Comparison of ENCODE assay signal across 7 cellular contexts in the genomic region with DNA sequence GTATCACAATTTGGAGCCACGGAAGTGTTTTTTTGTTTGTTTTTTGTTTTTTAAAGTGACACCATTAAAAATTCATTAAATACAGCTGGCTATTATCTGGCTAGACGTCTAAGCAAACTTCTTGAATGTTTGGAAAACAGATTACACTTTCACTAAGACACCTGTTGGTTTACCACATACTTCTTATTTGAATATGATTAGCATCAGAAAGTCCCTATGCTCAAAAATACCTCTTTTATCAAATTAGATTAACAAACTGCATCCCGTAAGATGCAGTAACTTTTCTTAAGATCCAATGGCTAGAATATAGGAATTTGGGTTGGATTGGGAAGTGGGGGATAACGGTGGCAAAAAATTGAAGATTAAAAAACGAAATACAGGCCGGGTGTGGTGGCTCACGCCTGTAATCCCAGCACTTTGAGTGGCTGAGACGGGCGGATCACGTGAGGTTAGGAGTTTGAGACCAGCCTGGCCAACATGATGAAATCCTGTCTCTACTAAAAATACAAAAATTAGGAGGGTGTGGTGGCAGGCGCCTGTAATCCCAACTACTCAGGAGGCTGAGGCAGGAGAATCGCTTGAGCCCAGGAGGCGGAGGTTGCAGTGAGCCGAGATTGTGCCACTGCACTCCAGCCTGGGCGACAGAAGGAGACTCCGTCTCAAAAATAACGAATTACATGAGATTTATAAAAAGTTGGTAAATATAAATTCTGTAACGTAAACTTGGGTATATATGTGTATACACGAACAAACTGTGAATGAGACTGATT. TPM values are rescaled to one million over a fixed set of nuclear protein-coding genes. Genes with fewer than 3 reads are reported as not detected.
DNase-seq lines count a peak whose midpoint lies in the region; ATAC-seq and TF ChIP-seq lines count a peak whose summit lies in the region.
"Not testable (repeated sequence)": the region's sequence is repeated elsewhere in the genome, so short reads cannot be mapped to it uniquely, and the experiment has no call there.

No MANE protein-coding gene starts in this region.

- not testable (repeated sequence) for H3K27me3 Mint-ChIP-seq in activated CD4-positive, alpha-beta memory T cell treated with anti-CD3 and anti-CD28 coated beads for 36 hours

- H4K20me1 ChIP-seq in GM23248 (ENCODE audit: insufficient read depth); mammary epithelial cell (ENCODE audit: insufficient read depth, low read length): not testable (repeated sequence)

- H3K9me2 ChIP-seq in GM23248 (ENCODE audit: insufficient read depth): not testable (repeated sequence)

- peak overlapping the region; percentile 93 for H3K4me2 ChIP-seq in GM23248 (ENCODE audit: unreplicated experiment)
- peak overlapping the region; percentile 97 for H3K4me2 ChIP-seq in mammary epithelial cell (ENCODE audit: insufficient read depth, low read depth, low read length)
- peak overlapping the region; percentile 81 for H3K4me2 ChIP-seq in skeletal muscle satellite cell (ENCODE audit: low read length)

- dilution Hi-C loops in mammary epithelial cell (cut with HindIII; ENCODE audit: low sequenced_read_pairs): not testable (repeated sequence)

- peak overlapping the region; percentile 100 for H3K4me3 Mint-ChIP-seq in activated CD4-positive, alpha-beta memory T cell treated with anti-CD3 and anti-CD28 coated beads for 36 hours

- peak overlapping the region; percentile 100 for H3K27ac Mint-ChIP-seq in activated CD4-positive, alpha-beta memory T cell treated with anti-CD3 and anti-CD28 coated beads for 36 hours

- H3K27ac ChIP-seq in GM23248: peak overlapping the region; percentile 97
- peak overlapping the region; percentile 95 for H3K27ac ChIP-seq in mammary epithelial cell (ENCODE audit: insufficient read depth, low read depth, low read length)
- peak overlapping the region; percentile 86 to 100 (median 98) for H3K27ac ChIP-seq in gastroesophageal sphincter
- peak overlapping the region; percentile 99 for H3K27ac ChIP-seq in mucosa of rectum (ENCODE audit: low read depth in 2 of 2, low read length in 2 of 2)

- H3K9me3 Mint-ChIP-seq in activated CD4-positive, alpha-beta memory T cell treated with anti-CD3 and anti-CD28 coated beads for 36 hours: not testable (repeated sequence)

- peaks cover 46% of the 10 kb centered on the region for H3K4me1 Mint-ChIP-seq in activated CD4-positive, alpha-beta memory T cell treated with anti-CD3 and anti-CD28 coated beads for 36 hours (ENCODE audit: low read depth)

- POLR2A ChIA-PET in activated CD4-positive, alpha-beta memory T cell treated with anti-CD3 and anti-CD28 coated beads for 36 hours (lab: Charles Lee): interaction anchor here (0.7 to 4.0 kb wide), 2 partner anchors 20 to 85 kb away, joined by 3 to 70 read pairs; partner anchors contain the start of gene SRSF10

- CTCF ChIA-PET in activated CD4-positive, alpha-beta memory T cell treated with anti-CD3 and anti-CD28 coated beads for 36 hours (lab: Charles Lee): interaction anchor here (2.2 kb wide), 1 partner anchor 11 kb away, joined by 12 read pairs; no protein-coding TSS in a partner anchor
- CTCF ChIA-PET in mammary epithelial cell (lab: Charles Lee; ENCODE audit: low non-redundant PET): not testable (repeated sequence)

- not testable (repeated sequence) for H3K27me3 ChIP-seq in GM23248 (replicated peaks; ENCODE audit: insufficient read depth); NT2/D1 (ENCODE audit: insufficient read depth, insufficient read length); mammary epithelial cell (ENCODE audit: insufficient read depth, low read length); gastroesophageal sphincter; mucosa of rectum (ENCODE audit: control insufficient read depth in 2 of 2, insufficient read depth in 2 of 2, low read length in 2 of 2); skeletal muscle satellite cell (ENCODE audit: control insufficient read depth, insufficient read depth, low read length)

- H3K4me1 ChIP-seq in GM23248 (ENCODE audit: insufficient read depth) (peaks cover 32% of the 10 kb centered on the region), mammary epithelial cell (ENCODE audit: insufficient read depth, low read length) (peaks cover 37% of the 10 kb centered on the region), gastroesophageal sphincter (peaks cover 0 to 55% (median 7%) of the 10 kb centered on the region in 3 donors), mucosa of rectum (ENCODE audit: control insufficient read depth in 2 of 2, insufficient read depth in 2 of 2, low read length in 2 of 2) (peaks cover 14 to 21% of the 10 kb centered on the region in 2 donors), skeletal muscle satellite cell (ENCODE audit: control insufficient read depth, insufficient read depth, low read length) (peaks cover 20% of the 10 kb centered on the region)
- not testable (repeated sequence) for H3K4me1 ChIP-seq in NT2/D1 (ENCODE audit: insufficient read depth, insufficient read length)

- H3K4me3 ChIP-seq in GM23248: peak overlapping the region; percentile 95
- peak overlapping the region; percentile 88 for H3K4me3 ChIP-seq in NT2/D1 (ENCODE audit: insufficient read length, low read depth)
- H3K4me3 ChIP-seq in mammary epithelial cell (replicated peaks in 1 of 3; ENCODE audit: insufficient read depth in 1 of 3, low read depth in 2 of 3, low read length in 3 of 3): peak overlapping the region in 2 of 3 experiments; percentile 96 to 99
- H3K4me3 ChIP-seq in gastroesophageal sphincter: peak overlapping the region; percentile 70 to 85
- H3K4me3 ChIP-seq in mucosa of rectum (ENCODE audit: low read length in 2 of 2): peak overlapping the region; percentile 75 to 97
- peak overlapping the region; percentile 95 for H3K4me3 ChIP-seq in skeletal muscle satellite cell (ENCODE audit: low read length)

- not testable (repeated sequence) for TF ChIP-seq CTCF in mammary epithelial cell (conservative IDR thresholded peaks at IDR 0.05 in 1 of 2, IDR thresholded peaks at IDR 0.05 in 1 of 2; ENCODE audit: extremely low read depth in 1 of 2, insufficient read depth in 1 of 2, low read depth in 1 of 2, low read length in 2 of 2); gastroesophageal sphincter (IDR thresholded peaks at IDR 0.05)

- peaks cover 28% of the 10 kb centered on the region for H3K79me2 ChIP-seq in GM23248 (ENCODE audit: insufficient read depth)
- H3K79me2 ChIP-seq in mammary epithelial cell (ENCODE audit: insufficient read depth, low read length): peaks cover 25% of the 10 kb centered on the region

- not testable (repeated sequence) for DNase-seq in GM23248; NT2/D1 (ENCODE audit: low read depth, low spot score); mammary epithelial cell
- DNase-seq in activated CD4-positive, alpha-beta memory T cell treated with anti-CD3 and anti-CD28 coated beads for 36 hours: peak; percentile 43

- in situ Hi-C loops in GM23248 (cut with MboI); mammary epithelial cell (cut with MboI; ENCODE audit: low sequenced_read_pairs in 2 of 2): not testable (repeated sequence)

- H3K36me3 Mint-ChIP-seq in activated CD4-positive, alpha-beta memory T cell treated with anti-CD3 and anti-CD28 coated beads for 36 hours: peaks cover 31% of the 10 kb centered on the region

- WGBS in GM23248 (ENCODE audit: low coverage in 1 of 2, low lambda C conversion rate in 2 of 2, missing lambda C conversion rate in 2 of 2), 2 experiments: 56 to 59% methylated on average over 19 of the region's 19 CpGs
- 88% methylated on average over 16 of the region's 19 CpGs for WGBS in mammary epithelial cell (ENCODE audit: low coverage, missing lambda C conversion rate)
- 52% methylated on average over 11 to 19 of the region's 19 CpGs for WGBS in gastroesophageal sphincter (ENCODE audit: low coverage in 1 of 2), 2 donors

- intact Hi-C loops in activated CD4-positive, alpha-beta memory T cell treated with anti-CD3 and anti-CD28 coated beads for 36 hours (cut with micrococcal nuclease): loop anchor here (5.0 to 10.0 kb wide), 4 partner anchors 69 to 529 kb away; partner anchors contain the start of genes HMGCL, NIPAL3 and STPG1
- intact Hi-C loops in mammary epithelial cell (cut with micrococcal nuclease): loop anchor here (2.0 to 5.0 kb wide), 3 partner anchors 27 to 146 kb away; no protein-coding TSS in a partner anchor

- not testable (repeated sequence) for BruUV-seq in mammary epithelial cell (replicated peaks; lab: Mats Ljungman, UMichigan)

- H3K9me3 ChIP-seq in GM23248 (ENCODE audit: low read depth); NT2/D1 (ENCODE audit: insufficient read depth, low read length); mammary epithelial cell (replicated peaks; ENCODE audit: insufficient read depth, low read length); gastroesophageal sphincter; mucosa of rectum (ENCODE audit: control insufficient read depth in 2 of 2, low read length in 2 of 2); skeletal muscle satellite cell (replicated peaks; ENCODE audit: low read length): not testable (repeated sequence)

- TF ChIP-seq EP300 in gastroesophageal sphincter (IDR thresholded peaks at IDR 0.05): not testable (repeated sequence)

- not testable (repeated sequence) for TF ChIP-seq POLR2A in gastroesophageal sphincter (IDR thresholded peaks at IDR 0.05)

- H2AFZ ChIP-seq in GM23248: peak overlapping the region; percentile 80
- peak overlapping the region; percentile 85 for H2AFZ ChIP-seq in mammary epithelial cell (ENCODE audit: low read depth, low read length)

- ATAC-seq in gastroesophageal sphincter: not testable (repeated sequence)

- H3K36me3 ChIP-seq in GM23248 (ENCODE audit: low read depth): peaks cover 16% of the 10 kb centered on the region
- H3K36me3 ChIP-seq in NT2/D1 (ENCODE audit: insufficient read depth, insufficient read length, low read length): peaks cover 14% of the 10 kb centered on the region
- not testable (repeated sequence) for H3K36me3 ChIP-seq in mammary epithelial cell (ENCODE audit: insufficient read depth, low read length); mucosa of rectum (ENCODE audit: control insufficient read depth in 2 of 2, insufficient read depth in 2 of 2, low read length in 2 of 2)
- peaks cover 0 to 12% of the 10 kb centered on the region in 2 donors for H3K36me3 ChIP-seq in gastroesophageal sphincter
- peaks cover 14% of the 10 kb centered on the region for H3K36me3 ChIP-seq in skeletal muscle satellite cell (ENCODE audit: insufficient read depth, low read length)

- H3F3A ChIP-seq in GM23248 (ENCODE audit: insufficient read depth): peaks cover 37% of the 10 kb centered on the region

- H3K9ac ChIP-seq in GM23248: peak overlapping the region; percentile 98
- peak overlapping the region; percentile 94 for H3K9ac ChIP-seq in NT2/D1 (ENCODE audit: insufficient read length, low read depth)
- peak overlapping the region; percentile 99 for H3K9ac ChIP-seq in mammary epithelial cell (ENCODE audit: insufficient read depth, low read length)
- peak overlapping the region; percentile 75 to 98 for H3K9ac ChIP-seq in mucosa of rectum (ENCODE audit: low read depth in 1 of 2, low read length in 2 of 2)
- peak overlapping the region; percentile 96 for H3K9ac ChIP-seq in skeletal muscle satellite cell (ENCODE audit: low read depth, low read length)

RNA-seq across cellular contexts. Expression of gene PNRC2, which starts 1.4 kb away (rescaled TPM):
- total RNA-seq in GM23248 (2014; rRNA removed; shearing (Covaris generic)): 77.3 and 77.9 TPM in 2 replicates
- polyA plus RNA-seq in GM23248 (2016; fragmentation: Nextera tagmentation; extraction: Ambion mirVana) (67.4 and 71.2 TPM in 2 replicates), mammary epithelial cell (70.8 TPM)
- total RNA-seq in activated CD4-positive, alpha-beta memory T cell treated with anti-CD3 and anti-CD28 coated beads for 36 hours: 100 to 1,000 TPM; 116 to 120 TPM
- total RNA-seq in mammary epithelial cell (10 to 100 TPM; 83.4 to 87.5 TPM), gastroesophageal sphincter (100 to 1,000 TPM; 136 to 246 (median 207) TPM)
- polyA minus RNA-seq in mammary epithelial cell: 38.7 TPM
- 80.6 and 85.8 TPM in 2 replicates for total RNA-seq in skeletal muscle satellite cell (2012; rRNA removed)

RNA-seq across cellular contexts. Expression of gene SRSF10, which starts 21.9 kb away (rescaled TPM):
- total RNA-seq in GM23248 (2014; rRNA removed; shearing (Covaris generic)): 81.7 and 99.4 TPM in 2 replicates
- polyA plus RNA-seq in GM23248 (2016; fragmentation: Nextera tagmentation; extraction: Ambion mirVana) (111 and 121 TPM in 2 replicates), mammary epithelial cell (75.7 TPM)
- total RNA-seq in activated CD4-positive, alpha-beta memory T cell treated with anti-CD3 and anti-CD28 coated beads for 36 hours: 100 to 1,000 TPM; 175 to 184 TPM
- total RNA-seq in mammary epithelial cell (10 to 100 TPM; 64.2 to 94.7 TPM), gastroesophageal sphincter (100 to 1,000 TPM in 1 of 4 donors, 10 to 100 TPM in 3; 51.5 to 117 (median 76.2) TPM)
- polyA minus RNA-seq in mammary epithelial cell: 139 TPM
- total RNA-seq in skeletal muscle satellite cell (2012; rRNA removed): 70.6 and 81.6 TPM in 2 replicates

RNA-seq across cellular contexts. Expression of gene CNR2, which starts 45.1 kb away (rescaled TPM):
- total RNA-seq in GM23248 (2014; rRNA removed; shearing (Covaris generic)): not detected in 2 replicates
- not detected in 2 replicates for polyA plus RNA-seq in GM23248 (2016; fragmentation: Nextera tagmentation; extraction: Ambion mirVana)
- not detected for total RNA-seq in activated CD4-positive, alpha-beta memory T cell treated with anti-CD3 and anti-CD28 coated beads for 36 hours
- not detected for total RNA-seq in mammary epithelial cell
- not detected for polyA plus RNA-seq in mammary epithelial cell
- not detected for polyA minus RNA-seq in mammary epithelial cell
- not detected for total RNA-seq in gastroesophageal sphincter
- total RNA-seq in skeletal muscle satellite cell (2012; rRNA removed): not detected in 2 replicates
